In the genomic region with DNA sequence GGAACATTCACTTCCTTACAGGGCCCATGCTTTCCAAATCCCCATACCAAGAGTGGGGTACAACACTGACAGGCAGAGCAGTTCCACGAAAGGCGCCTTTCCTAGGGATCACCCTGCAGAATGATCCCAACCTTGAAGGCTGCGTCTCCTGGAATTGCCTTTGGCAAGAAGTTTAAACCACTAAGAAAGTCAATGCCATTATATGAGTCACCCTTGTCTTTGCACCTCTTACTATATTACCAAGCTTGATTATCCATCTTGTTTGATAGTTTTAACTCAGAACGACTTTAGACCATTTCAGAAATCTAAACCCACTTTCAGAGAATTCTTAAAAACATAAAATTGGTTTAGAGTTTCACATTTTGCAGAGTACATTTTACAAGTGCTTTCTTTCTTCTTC, we compare ENCODE assay signal across 22 cellular contexts.
"Had no signal": no experiment of that assay in that cellular context is flagged by ENCODE, and none has a peak within 500 bp of the region (broad histone marks: within the 10 kb centered on the region; RNA-seq: fewer than 3 reads in every experiment).

No MANE protein-coding gene starts in this region.

- H3K27ac ChIP-seq: coronary artery, gastrocnemius medialis, left ventricle myocardium inferior, lower lobe of right lung, neural progenitor cell, ovary, right atrium auricular region, sigmoid colon, skin epidermis had no signal

- H3K4me2 ChIP-seq: neural progenitor cell had no signal

- H3K27me3 Mint-ChIP-seq: type B pancreatic cell had no signal

- H3K27ac Mint-ChIP-seq: endodermal cell; immature natural killer cell; natural killer cell treated with Interleukin-12 subunit alpha and Interleukin-12 subunit beta and Interleukin-15 and Interleukin-18, amount 100 ng/mL, for 72 hours; neural progenitor cell; type B pancreatic cell had no signal

- H3K4me1 ChIP-seq: lower lobe of right lung, neural progenitor cell had no signal

- H3K4me3 Mint-ChIP-seq: endodermal cell; immature natural killer cell; natural killer cell treated with Interleukin-12 subunit alpha and Interleukin-12 subunit beta and Interleukin-15 and Interleukin-18, amount 100 ng/mL, for 72 hours; neural progenitor cell; type B pancreatic cell had no signal

- H3K9ac ChIP-seq: neural progenitor cell had no signal

- FAIRE-seq: endothelial cell of umbilical vein, kidney, urothelium cell line had no signal

- H3K9me3 Mint-ChIP-seq: neural progenitor cell had no signal

- H3K36me3 Mint-ChIP-seq: immature natural killer cell; natural killer cell treated with Interleukin-12 subunit alpha and Interleukin-12 subunit beta and Interleukin-15 and Interleukin-18, amount 100 ng/mL, for 72 hours; neural progenitor cell; type B pancreatic cell had no signal

- H3K36me3 ChIP-seq: gastrocnemius medialis, left ventricle myocardium inferior, lower lobe of right lung, neural progenitor cell, ovary, right atrium auricular region, sigmoid colon had no signal

- DNase-seq: effector CD4-positive, alpha-beta T cell; endodermal cell; gastrocnemius medialis; immature natural killer cell; kidney; left cardiac atrium; left ventricle myocardium inferior; lower lobe of right lung; mesenchymal stem cell; midbrain; nucleus accumbens; ovary; sigmoid colon; stimulated activated naive CD4-positive, alpha-beta T cell treated with Interleukin-2 at 50 U/mL for 16 hours had no signal

- H3K4me1 Mint-ChIP-seq: endodermal cell, immature natural killer cell had no signal

- H3K4me3 ChIP-seq: coronary artery, gastrocnemius medialis, left ventricle myocardium inferior, lower lobe of right lung, neural progenitor cell, ovary, right atrium auricular region, sigmoid colon, skin epidermis had no signal

- H2AFZ ChIP-seq: neural progenitor cell had no signal

- ATAC-seq: gastrocnemius medialis; left cardiac atrium; lower lobe of right lung; natural killer cell treated with Interleukin-12 subunit alpha and Interleukin-12 subunit beta and Interleukin-15 and Interleukin-18, amount 100 ng/mL, for 72 hours had no signal

- H3K9me3 ChIP-seq: gastrocnemius medialis, lower lobe of right lung, ovary, sigmoid colon had no signal

- H3K27me3 ChIP-seq: gastrocnemius medialis, neural progenitor cell, ovary, right atrium auricular region, sigmoid colon had no signal
